Comparison of ENCODE assay signal across 8 cellular contexts in the genomic region with DNA sequence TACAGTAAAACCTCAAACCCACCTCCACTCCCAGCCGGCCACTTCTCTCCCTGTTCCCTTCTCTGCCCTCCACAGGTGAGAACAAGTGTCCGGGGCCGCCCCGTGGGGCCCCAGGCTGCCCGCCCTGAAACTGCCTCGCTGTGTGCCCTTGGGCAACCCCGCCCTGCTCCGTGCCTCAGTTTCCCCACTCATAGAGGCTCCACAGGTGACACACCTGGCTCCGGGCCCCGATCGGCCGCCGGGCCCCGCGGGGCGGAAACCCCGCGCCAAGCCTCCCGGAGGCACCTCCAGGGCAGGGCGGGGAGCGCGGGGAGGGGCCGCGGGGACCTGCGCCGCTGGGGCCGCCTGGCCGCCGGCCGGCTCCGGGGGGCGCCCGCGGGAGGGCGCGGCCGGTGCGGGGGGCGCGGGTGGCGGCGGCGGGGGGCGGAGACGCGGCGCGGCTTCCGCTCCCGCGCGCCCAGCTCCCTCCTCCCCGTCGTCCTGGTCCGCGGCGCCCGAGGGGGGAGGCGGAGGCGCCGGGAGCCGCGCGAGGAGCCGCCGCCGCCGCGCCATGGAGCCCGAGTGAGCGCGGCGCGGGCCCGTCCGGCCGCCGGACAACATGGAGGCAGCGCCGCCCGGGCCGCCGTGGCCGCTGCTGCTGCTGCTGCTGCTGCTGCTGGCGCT. TPM values are rescaled to one million over a fixed set of nuclear protein-coding genes. Genes with fewer than 3 reads are reported as not detected.
A peak's percentile ranks its signal among the peaks of the same experiment; 100 is the strongest.
DNase-seq lines count a peak whose midpoint lies in the region; ATAC-seq and TF ChIP-seq lines count a peak whose summit lies in the region.

A gene (plus strand): TSS at position 475 of the 663 bp plus-strand sequence. CDS start 124 bp downstream, at position 599.

- H3K27me3 Mint-ChIP-seq in activated CD8-positive, alpha-beta T cell treated with anti-CD3 and anti-CD28 coated beads for 36 hours: peaks cover 2% of the 10 kb centered on the region

- POLR2A ChIA-PET in HEK293 (lab: Yijun Ruan, JAX): no interaction called here
- POLR2A ChIA-PET in activated CD8-positive, alpha-beta T cell treated with anti-CD3 and anti-CD28 coated beads for 36 hours (lab: Charles Lee): no interaction called here

- peak within 1 kb of the TSS; percentile 57 for H2AFZ ChIP-seq in DND-41 (ENCODE audit: low read depth, low read length)
- H2AFZ ChIP-seq in osteoblast (ENCODE audit: low read length): peak within 1 kb of the TSS; percentile 78

- H3K4me1 ChIP-seq in DND-41 (ENCODE audit: insufficient read depth, low read length) (peaks cover 29% of the 10 kb centered on the region), HEK293 (ENCODE audit: control insufficient read depth, insufficient read depth, low read length) (no peaks in the 10 kb centered on the region), osteoblast (ENCODE audit: insufficient read depth, low read length) (peaks cover 17% of the 10 kb centered on the region)

- TF ChIP-seq CTCF in DND-41 (IDR thresholded peaks at IDR 0.05; ENCODE audit: borderline replicate concordance, extremely low read depth, low read length, poor library complexity, severe bottlenecking) (no peak), HEK293 (tag by site-specific recombination; IDR thresholded peaks at IDR 0.05) (no peak), osteoblast (IDR thresholded peaks at IDR 0.05; ENCODE audit: extremely low read depth, low read depth, low read length) (no peak)
- no peak for TF ChIP-seq CTCF in activated CD8-positive, alpha-beta T cell treated with anti-CD3 and anti-CD28 coated beads for 36 hours (IDR thresholded peaks at IDR 0.05)

- peak within 1 kb of the TSS; percentile 92 for H3K4me3 Mint-ChIP-seq in activated CD8-positive, alpha-beta T cell treated with anti-CD3 and anti-CD28 coated beads for 36 hours

- peak within 1 kb of the TSS; percentile 60 for H3K9ac ChIP-seq in DND-41 (ENCODE audit: low read depth, low read length)

- H3K27me3 ChIP-seq in DND-41 (ENCODE audit: insufficient read depth, low read length, poor library complexity): no peaks in the 10 kb centered on the region
- H3K27me3 ChIP-seq in osteoblast (ENCODE audit: insufficient read depth, low read length): no peaks in the 10 kb centered on the region

- DNase-seq in DND-41 (peak; percentile 50), glomerular visceral epithelial cell (ENCODE audit: extremely low spot score) (peak; percentile 39), osteoblast (ENCODE audit: insufficient read length, low spot score, missing footprints) (peak; percentile 97), NCI-H1694 (lab: John Stamatoyannopoulos, UW) (no peak), NCI-H2107 (lab: John Stamatoyannopoulos, UW) (no peak)
- DNase-seq in activated CD8-positive, alpha-beta T cell treated with anti-CD3 and anti-CD28 coated beads for 36 hours: peak; percentile 27

- H3K36me3 Mint-ChIP-seq in activated CD8-positive, alpha-beta T cell treated with anti-CD3 and anti-CD28 coated beads for 36 hours (ENCODE audit: low read depth): no peaks in the 10 kb centered on the region

- H3K4me2 ChIP-seq in DND-41 (ENCODE audit: insufficient read depth, low read length) (peak within 1 kb of the TSS; percentile 86), osteoblast (ENCODE audit: insufficient read depth, low read length) (peak within 1 kb of the TSS; percentile 89)

- H3K36me3 ChIP-seq in DND-41 (ENCODE audit: insufficient read depth, low read length): no peaks in the 10 kb centered on the region
- H3K36me3 ChIP-seq in HEK293 (ENCODE audit: control insufficient read depth in 2 of 2, insufficient read depth in 1 of 2, low read length in 2 of 2): no peaks in the 10 kb centered on the region
- no peaks in the 10 kb centered on the region for H3K36me3 ChIP-seq in osteoblast (ENCODE audit: insufficient read depth, low read length)

- intact Hi-C loops in activated CD8-positive, alpha-beta T cell treated with anti-CD3 and anti-CD28 coated beads for 36 hours (cut with micrococcal nuclease): loop anchor here (10.0 kb wide), 1 partner anchor 73 kb away; no protein-coding TSS in a partner anchor

- H3K9me3 ChIP-seq in DND-41 (ENCODE audit: insufficient read depth, low read length, severe bottlenecking): no peaks in the 10 kb centered on the region
- H3K9me3 ChIP-seq in HEK293 (ENCODE audit: control insufficient read depth, insufficient read depth, low read depth, low read length): no peaks in the 10 kb centered on the region
- H3K9me3 ChIP-seq in osteoblast (ENCODE audit: low read depth, low read length): no peaks in the 10 kb centered on the region

- H4K20me1 ChIP-seq in DND-41 (ENCODE audit: insufficient read depth, low read length) (peaks cover 29% of the 10 kb centered on the region), osteoblast (ENCODE audit: insufficient read depth, low read length) (peaks cover 16% of the 10 kb centered on the region)

- H3K79me2 ChIP-seq in DND-41 (ENCODE audit: insufficient read depth, low read length) (peaks cover 34% of the 10 kb centered on the region), osteoblast (ENCODE audit: insufficient read depth, low read length) (peaks cover 20% of the 10 kb centered on the region)

- H3K9me3 Mint-ChIP-seq in activated CD8-positive, alpha-beta T cell treated with anti-CD3 and anti-CD28 coated beads for 36 hours: no peaks in the 10 kb centered on the region

- peaks cover 13% of the 10 kb centered on the region for H3K4me1 Mint-ChIP-seq in activated CD8-positive, alpha-beta T cell treated with anti-CD3 and anti-CD28 coated beads for 36 hours (ENCODE audit: low read depth)

- peak; percentile 52 for ATAC-seq in DND-41 (ENCODE audit: insufficient read depth, low read depth)
- peak; percentile 56 for ATAC-seq in activated CD8-positive, alpha-beta T cell treated with anti-CD3 and anti-CD28 coated beads for 36 hours
- no peak for ATAC-seq in GM21367 (IDR thresholded peaks at IDR 0.05; ENCODE audit: unreplicated experiment)

- peak within 1 kb of the TSS; percentile 50 for H3K27ac ChIP-seq in DND-41 (ENCODE audit: low read length)
- peak within 1 kb of the TSS; percentile 48; the same call in 1 of the 2 replicates for H3K27ac ChIP-seq in HEK293 (ENCODE audit: extremely low read depth, low read depth, low read length)
- peak within 1 kb of the TSS; percentile 45 for H3K27ac ChIP-seq in osteoblast (ENCODE audit: low read depth, low read length)

- H3K4me3 ChIP-seq in DND-41 (ENCODE audit: low read depth in 1 of 2, low read length in 2 of 2) (peak within 1 kb of the TSS; percentile 44 to 67; a peak in 3 of 4 replicates), HEK293 (ENCODE audit: low read depth, low read length) (peak within 1 kb of the TSS; percentile 70), osteoblast (ENCODE audit: insufficient read depth, low read length) (peak within 1 kb of the TSS; percentile 79)

- peak within 1 kb of the TSS; percentile 72 for H3K27ac Mint-ChIP-seq in activated CD8-positive, alpha-beta T cell treated with anti-CD3 and anti-CD28 coated beads for 36 hours

- CTCF ChIA-PET in HEK293 (lab: Yijun Ruan, JAX): interaction anchor here (0.7 to 4.2 kb wide), 4 partner anchors 14 to 642 kb away, joined by 3 to 29 read pairs (median 3); no protein-coding TSS in a partner anchor
- CTCF ChIA-PET in activated CD8-positive, alpha-beta T cell treated with anti-CD3 and anti-CD28 coated beads for 36 hours (lab: Charles Lee): no interaction called here

TF ChIP-seq in HEK293, 187 proteins besides CTCF, POLR2A, EP300 and RAD21:
- TF ChIP-seq SCRT2 (tag by site-specific recombination; IDR thresholded peaks at IDR 0.05) (peak; percentile 86), GLIS2 (tag by site-specific recombination; IDR thresholded peaks at IDR 0.05) (0 out of 2 replicates have a peak, but pooled peaks have one; percentile 19), ZBTB20 (tag by site-specific recombination; IDR thresholded peaks at IDR 0.05) (peak; percentile 73), ZXDB (tag by site-specific recombination; IDR thresholded peaks at IDR 0.05) (peak; percentile 74), ZNF529 (tag by site-specific recombination; IDR thresholded peaks at IDR 0.05; ENCODE audit: insufficient replicate concordance) (no peak), ZEB2 (tag by site-specific recombination; IDR thresholded peaks at IDR 0.05) (0 out of 2 replicates have a peak, but pooled peaks have one; percentile 14), ZBTB8A (tag by site-specific recombination; IDR thresholded peaks at IDR 0.05) (peak; percentile 37; the same call in 1 of the 2 replicates), MZF1 (tag by site-specific recombination; IDR thresholded peaks at IDR 0.05; ENCODE audit: borderline replicate concordance) (no peak), GLIS1 (tag by site-specific recombination; IDR thresholded peaks at IDR 0.05) (peak; percentile 54; the same call in 1 of the 2 replicates), TCF7L2 (IDR thresholded peaks at IDR 0.05; ENCODE audit: borderline replicate concordance, low read depth, low read length) (no peak)
TF ChIP-seq in HEK293: peak in this region for 7.

RNA-seq across cellular contexts. Expression of the gene that starts here (rescaled TPM):
- 10 to 100 TPM; 10.5 to 15.3 TPM for total RNA-seq in activated CD8-positive, alpha-beta T cell treated with anti-CD3 and anti-CD28 coated beads for 36 hours
- total RNA-seq in osteoblast: 16.3 and 18.6 TPM in 2 replicates

Comparison
In these comparisons a context has a peak if more than half of its experiments do, and no peak if none do; other contexts are left out.
1. DNase-seq: peak in DND-41 (single experiment), activated CD8-positive, alpha-beta T cell treated with anti-CD3 and anti-CD28 coated beads for 36 hours (single experiment), glomerular visceral epithelial cell (single experiment) and osteoblast (single experiment); none in NCI-H1694 (single experiment) and NCI-H2107 (single experiment).
2. Peak in every context shown above with its lines, with median percentiles within 50 percentile points of each other: H3K27ac ChIP-seq and H3K4me3 ChIP-seq.